1 cellular context compared by ENCODE assay signal in the genomic region with DNA sequence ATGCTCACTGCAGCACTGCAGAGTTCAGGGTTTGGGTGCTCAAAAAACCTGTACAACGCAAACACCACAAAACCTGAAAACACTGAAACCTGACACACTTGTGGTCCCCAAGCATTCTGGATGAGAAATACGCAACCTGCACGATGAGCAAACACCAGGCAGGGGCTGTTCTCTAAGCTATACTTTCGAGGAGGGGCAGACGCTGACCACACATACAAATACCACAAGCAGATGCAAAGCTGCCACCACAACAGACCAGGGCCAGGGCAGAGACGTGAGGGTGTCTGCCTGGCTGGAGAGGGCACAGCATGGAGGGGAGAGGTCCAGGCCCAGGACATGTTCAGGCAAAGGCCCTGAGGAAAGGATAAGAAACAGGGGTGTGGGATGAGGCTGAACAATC.
TF ChIP-seq lines count a peak whose summit lies in the region.

No MANE protein-coding gene starts in this region.

TF ChIP-seq in GM23338, 12 proteins besides CTCF, POLR2A, EP300 and RAD21 (continued from another document):
- TF ChIP-seq, protein P1, sequence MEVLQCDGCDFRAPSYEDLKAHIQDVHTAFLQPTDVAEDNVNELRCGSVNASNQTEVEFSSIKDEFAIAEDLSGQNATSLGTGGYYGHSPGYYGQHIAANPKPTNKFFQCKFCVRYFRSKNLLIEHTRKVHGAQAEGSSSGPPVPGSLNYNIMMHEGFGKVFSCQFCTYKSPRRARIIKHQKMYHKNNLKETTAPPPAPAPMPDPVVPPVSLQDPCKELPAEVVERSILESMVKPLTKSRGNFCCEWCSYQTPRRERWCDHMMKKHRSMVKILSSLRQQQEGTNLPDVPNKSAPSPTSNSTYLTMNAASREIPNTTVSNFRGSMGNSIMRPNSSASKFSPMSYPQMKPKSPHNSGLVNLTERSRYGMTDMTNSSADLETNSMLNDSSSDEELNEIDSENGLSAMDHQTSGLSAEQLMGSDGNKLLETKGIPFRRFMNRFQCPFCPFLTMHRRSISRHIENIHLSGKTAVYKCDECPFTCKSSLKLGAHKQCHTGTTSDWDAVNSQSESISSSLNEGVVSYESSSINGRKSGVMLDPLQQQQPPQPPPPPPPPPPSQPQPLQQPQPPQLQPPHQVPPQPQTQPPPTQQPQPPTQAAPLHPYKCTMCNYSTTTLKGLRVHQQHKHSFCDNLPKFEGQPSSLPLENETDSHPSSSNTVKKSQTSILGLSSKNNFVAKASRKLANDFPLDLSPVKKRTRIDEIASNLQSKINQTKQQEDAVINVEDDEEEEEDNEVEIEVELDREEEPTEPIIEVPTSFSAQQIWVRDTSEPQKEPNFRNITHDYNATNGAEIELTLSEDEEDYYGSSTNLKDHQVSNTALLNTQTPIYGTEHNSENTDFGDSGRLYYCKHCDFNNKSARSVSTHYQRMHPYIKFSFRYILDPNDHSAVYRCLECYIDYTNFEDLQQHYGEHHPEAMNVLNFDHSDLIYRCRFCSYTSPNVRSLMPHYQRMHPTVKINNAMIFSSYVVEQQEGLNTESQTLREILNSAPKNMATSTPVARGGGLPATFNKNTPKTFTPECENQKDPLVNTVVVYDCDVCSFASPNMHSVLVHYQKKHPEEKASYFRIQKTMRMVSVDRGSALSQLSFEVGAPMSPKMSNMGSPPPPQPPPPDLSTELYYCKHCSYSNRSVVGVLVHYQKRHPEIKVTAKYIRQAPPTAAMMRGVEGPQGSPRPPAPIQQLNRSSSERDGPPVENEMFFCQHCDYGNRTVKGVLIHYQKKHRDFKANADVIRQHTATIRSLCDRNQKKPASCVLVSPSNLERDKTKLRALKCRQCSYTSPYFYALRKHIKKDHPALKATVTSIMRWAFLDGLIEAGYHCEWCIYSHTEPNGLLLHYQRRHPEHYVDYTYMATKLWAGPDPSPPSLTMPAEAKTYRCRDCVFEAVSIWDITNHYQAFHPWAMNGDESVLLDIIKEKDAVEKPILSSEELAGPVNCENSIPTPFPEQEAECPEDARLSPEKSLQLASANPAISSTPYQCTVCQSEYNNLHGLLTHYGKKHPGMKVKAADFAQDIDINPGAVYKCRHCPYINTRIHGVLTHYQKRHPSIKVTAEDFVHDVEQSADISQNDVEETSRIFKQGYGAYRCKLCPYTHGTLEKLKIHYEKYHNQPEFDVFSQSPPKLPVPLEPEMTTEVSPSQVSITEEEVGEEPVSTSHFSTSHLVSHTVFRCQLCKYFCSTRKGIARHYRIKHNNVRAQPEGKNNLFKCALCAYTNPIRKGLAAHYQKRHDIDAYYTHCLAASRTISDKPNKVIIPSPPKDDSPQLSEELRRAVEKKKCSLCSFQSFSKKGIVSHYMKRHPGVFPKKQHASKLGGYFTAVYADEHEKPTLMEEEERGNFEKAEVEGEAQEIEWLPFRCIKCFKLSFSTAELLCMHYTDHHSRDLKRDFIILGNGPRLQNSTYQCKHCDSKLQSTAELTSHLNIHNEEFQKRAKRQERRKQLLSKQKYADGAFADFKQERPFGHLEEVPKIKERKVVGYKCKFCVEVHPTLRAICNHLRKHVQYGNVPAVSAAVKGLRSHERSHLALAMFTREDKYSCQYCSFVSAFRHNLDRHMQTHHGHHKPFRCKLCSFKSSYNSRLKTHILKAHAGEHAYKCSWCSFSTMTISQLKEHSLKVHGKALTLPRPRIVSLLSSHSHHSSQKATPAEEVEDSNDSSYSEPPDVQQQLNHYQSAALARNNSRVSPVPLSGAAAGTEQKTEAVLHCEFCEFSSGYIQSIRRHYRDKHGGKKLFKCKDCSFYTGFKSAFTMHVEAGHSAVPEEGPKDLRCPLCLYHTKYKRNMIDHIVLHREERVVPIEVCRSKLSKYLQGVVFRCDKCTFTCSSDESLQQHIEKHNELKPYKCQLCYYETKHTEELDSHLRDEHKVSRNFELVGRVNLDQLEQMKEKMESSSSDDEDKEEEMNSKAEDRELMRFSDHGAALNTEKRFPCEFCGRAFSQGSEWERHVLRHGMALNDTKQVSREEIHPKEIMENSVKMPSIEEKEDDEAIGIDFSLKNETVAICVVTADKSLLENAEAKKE (CRISPR knock-in tag; IDR thresholded peaks at IDR 0.05), result no peak
- TF ChIP-seq, protein P2, sequence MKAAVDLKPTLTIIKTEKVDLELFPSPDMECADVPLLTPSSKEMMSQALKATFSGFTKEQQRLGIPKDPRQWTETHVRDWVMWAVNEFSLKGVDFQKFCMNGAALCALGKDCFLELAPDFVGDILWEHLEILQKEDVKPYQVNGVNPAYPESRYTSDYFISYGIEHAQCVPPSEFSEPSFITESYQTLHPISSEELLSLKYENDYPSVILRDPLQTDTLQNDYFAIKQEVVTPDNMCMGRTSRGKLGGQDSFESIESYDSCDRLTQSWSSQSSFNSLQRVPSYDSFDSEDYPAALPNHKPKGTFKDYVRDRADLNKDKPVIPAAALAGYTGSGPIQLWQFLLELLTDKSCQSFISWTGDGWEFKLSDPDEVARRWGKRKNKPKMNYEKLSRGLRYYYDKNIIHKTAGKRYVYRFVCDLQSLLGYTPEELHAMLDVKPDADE (IDR thresholded peaks at IDR 0.05), result no peak
